ENCODE assay signal across 9 cellular contexts in genomic region chr1:149811514-149811889, GRCh38. TPM values are rescaled to one million over a fixed set of nuclear protein-coding genes. Genes with fewer than 3 reads are reported as not detected.
DNase-seq lines count a peak whose midpoint lies in the region; ATAC-seq and TF ChIP-seq lines count a peak whose summit lies in the region.
"Not testable (repeated sequence)": the region's sequence is repeated elsewhere in the genome, so short reads cannot be mapped to it uniquely, and the experiment has no call there.
"Had no signal": no experiment of that assay in that cellular context is flagged by ENCODE, and none has a peak within 500 bp of the region (broad histone marks: within the 10 kb centered on the region; RNA-seq: fewer than 3 reads in every experiment).

No MANE protein-coding gene starts in this region.

- H3K4me3 ChIP-seq in SJCRH30 (peak overlapping the region; percentile 35), adipocyte (ENCODE audit: low read length) (peak overlapping the region; percentile 69), thymus (ENCODE audit: low read length) (peak overlapping the region; percentile 46)

- not testable (repeated sequence) for H3K9me3 Mint-ChIP-seq in natural killer cell

- WGBS in thymus: 4% methylated on average over 12 of the region's 14 CpGs

- intact Hi-C loops in natural killer cell (cut with micrococcal nuclease): not testable (repeated sequence)

- H3K27ac ChIP-seq in SJCRH30; foreskin keratinocyte; thymus (ENCODE audit: low read depth): not testable (repeated sequence)

- TF ChIP-seq CTCF in foreskin keratinocyte (conservative IDR thresholded peaks at IDR 0.05); natural killer cell (IDR thresholded peaks at IDR 0.05): not testable (repeated sequence)

- peak overlapping the region; percentile 91 for H3K4me3 Mint-ChIP-seq in natural killer cell

- H3K27ac Mint-ChIP-seq in natural killer cell: peak overlapping the region; percentile 88 to 95

- ATAC-seq in foreskin keratinocyte: peak; percentile 67
- ATAC-seq in natural killer cell: peak; percentile 1 to 2 (median 1)

- not testable (repeated sequence) for H3K27me3 ChIP-seq in SJCRH30; adipocyte (replicated peaks; ENCODE audit: control insufficient read depth, insufficient read depth, low read length); foreskin keratinocyte; thymus (ENCODE audit: control insufficient read depth, insufficient read depth)

- H3K4me1 Mint-ChIP-seq in natural killer cell: peaks cover 8 to 12% of the 10 kb centered on the region in 2 donors

- peak; percentile 2 for DNase-seq in HCEC 1CT
- peak; percentile 9 to 24 for DNase-seq in Kasumi-1 (lab: John Stamatoyannopoulos, UW)
- peak; percentile 16 to 42 for DNase-seq in SJCRH30
- DNase-seq in adipocyte (ENCODE audit: low read depth): peak; percentile 31
- DNase-seq in foreskin keratinocyte: peak; percentile 24 to 41
- not testable (repeated sequence) for DNase-seq in natural killer cell

- peak overlapping the region; percentile 42; the same call in 1 of the 2 replicates for H3K9ac ChIP-seq in ES-I3 (ENCODE audit: low read depth, low read length)
- H3K9ac ChIP-seq in adipocyte (ENCODE audit: low read length): not testable (repeated sequence)

- not testable (repeated sequence) for H3K36me3 Mint-ChIP-seq in natural killer cell

- H3K27me3 Mint-ChIP-seq in natural killer cell (ENCODE audit: low read depth in 2 of 2): not testable (repeated sequence)

- not testable (repeated sequence) for H3K36me3 ChIP-seq in ES-I3 (ENCODE audit: insufficient read depth, low read length); SJCRH30; adipocyte (ENCODE audit: control insufficient read depth, insufficient read depth, low read length, severe bottlenecking); thymus (ENCODE audit: control insufficient read depth, insufficient read depth)

- not testable (repeated sequence) for H3K4me1 ChIP-seq in ES-I3 (ENCODE audit: insufficient read depth, low read length); SJCRH30; adipocyte (ENCODE audit: control insufficient read depth, insufficient read depth, low read length); foreskin keratinocyte; thymus (ENCODE audit: control insufficient read depth, insufficient read depth, low read length)

- not testable (repeated sequence) for H3K9me3 ChIP-seq in ES-I3 (ENCODE audit: control insufficient read depth, insufficient read depth, low read length); SJCRH30 (replicated peaks); adipocyte (ENCODE audit: control insufficient read depth, low read length); thymus (ENCODE audit: control insufficient read depth)

RNA-seq across cellular contexts. Expression of gene FCGR1A, which starts 29.0 kb away (rescaled TPM):
- total RNA-seq in SJCRH30 (2014; rRNA removed; shearing (Covaris generic)): not detected in 2 replicates
- not detected in 2 replicates for total RNA-seq in foreskin keratinocyte
- polyA plus RNA-seq in foreskin keratinocyte: not detected in 2 replicates
- total RNA-seq in natural killer cell: under 1 TPM in 2 of 3 donors, not detected in 1; 0.48 to 0.77 TPM
- 27.7 TPM for polyA plus RNA-seq in thymus
- total RNA-seq: SK-MEL-5 had no signal
